ENCODE assay signal across 2 cellular contexts in genomic region chr1:220887202-220887867, GRCh38.
TF ChIP-seq lines count a peak whose summit lies in the region.

No MANE protein-coding gene starts in this region.

TF ChIP-seq in GM23338, 12 proteins besides CTCF, POLR2A, EP300 and RAD21 (continued from another document):
- TF ChIP-seq, protein P1, sequence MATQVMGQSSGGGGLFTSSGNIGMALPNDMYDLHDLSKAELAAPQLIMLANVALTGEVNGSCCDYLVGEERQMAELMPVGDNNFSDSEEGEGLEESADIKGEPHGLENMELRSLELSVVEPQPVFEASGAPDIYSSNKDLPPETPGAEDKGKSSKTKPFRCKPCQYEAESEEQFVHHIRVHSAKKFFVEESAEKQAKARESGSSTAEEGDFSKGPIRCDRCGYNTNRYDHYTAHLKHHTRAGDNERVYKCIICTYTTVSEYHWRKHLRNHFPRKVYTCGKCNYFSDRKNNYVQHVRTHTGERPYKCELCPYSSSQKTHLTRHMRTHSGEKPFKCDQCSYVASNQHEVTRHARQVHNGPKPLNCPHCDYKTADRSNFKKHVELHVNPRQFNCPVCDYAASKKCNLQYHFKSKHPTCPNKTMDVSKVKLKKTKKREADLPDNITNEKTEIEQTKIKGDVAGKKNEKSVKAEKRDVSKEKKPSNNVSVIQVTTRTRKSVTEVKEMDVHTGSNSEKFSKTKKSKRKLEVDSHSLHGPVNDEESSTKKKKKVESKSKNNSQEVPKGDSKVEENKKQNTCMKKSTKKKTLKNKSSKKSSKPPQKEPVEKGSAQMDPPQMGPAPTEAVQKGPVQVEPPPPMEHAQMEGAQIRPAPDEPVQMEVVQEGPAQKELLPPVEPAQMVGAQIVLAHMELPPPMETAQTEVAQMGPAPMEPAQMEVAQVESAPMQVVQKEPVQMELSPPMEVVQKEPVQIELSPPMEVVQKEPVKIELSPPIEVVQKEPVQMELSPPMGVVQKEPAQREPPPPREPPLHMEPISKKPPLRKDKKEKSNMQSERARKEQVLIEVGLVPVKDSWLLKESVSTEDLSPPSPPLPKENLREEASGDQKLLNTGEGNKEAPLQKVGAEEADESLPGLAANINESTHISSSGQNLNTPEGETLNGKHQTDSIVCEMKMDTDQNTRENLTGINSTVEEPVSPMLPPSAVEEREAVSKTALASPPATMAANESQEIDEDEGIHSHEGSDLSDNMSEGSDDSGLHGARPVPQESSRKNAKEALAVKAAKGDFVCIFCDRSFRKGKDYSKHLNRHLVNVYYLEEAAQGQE (IDR thresholded peaks at IDR 0.05; ENCODE audit: unreplicated experiment), result no peak
- peak; percentile 91 for TF ChIP-seq EZH2phosphoT487 (IDR thresholded peaks at IDR 0.05; ENCODE audit: unreplicated experiment)
- no peak for TF ChIP-seq NANOG (IDR thresholded peaks at IDR 0.05; ENCODE audit: borderline replicate concordance)
- peak; percentile 97 for TF ChIP-seq EZH2 (IDR thresholded peaks at IDR 0.05; ENCODE audit: low read depth, unreplicated experiment)
TF ChIP-seq in GM23338: peak in this region for 2.

TF ChIP-seq in K562, 482 proteins besides CTCF, POLR2A, EP300 and RAD21 (continued from another document):
- TF ChIP-seq, protein P2, sequence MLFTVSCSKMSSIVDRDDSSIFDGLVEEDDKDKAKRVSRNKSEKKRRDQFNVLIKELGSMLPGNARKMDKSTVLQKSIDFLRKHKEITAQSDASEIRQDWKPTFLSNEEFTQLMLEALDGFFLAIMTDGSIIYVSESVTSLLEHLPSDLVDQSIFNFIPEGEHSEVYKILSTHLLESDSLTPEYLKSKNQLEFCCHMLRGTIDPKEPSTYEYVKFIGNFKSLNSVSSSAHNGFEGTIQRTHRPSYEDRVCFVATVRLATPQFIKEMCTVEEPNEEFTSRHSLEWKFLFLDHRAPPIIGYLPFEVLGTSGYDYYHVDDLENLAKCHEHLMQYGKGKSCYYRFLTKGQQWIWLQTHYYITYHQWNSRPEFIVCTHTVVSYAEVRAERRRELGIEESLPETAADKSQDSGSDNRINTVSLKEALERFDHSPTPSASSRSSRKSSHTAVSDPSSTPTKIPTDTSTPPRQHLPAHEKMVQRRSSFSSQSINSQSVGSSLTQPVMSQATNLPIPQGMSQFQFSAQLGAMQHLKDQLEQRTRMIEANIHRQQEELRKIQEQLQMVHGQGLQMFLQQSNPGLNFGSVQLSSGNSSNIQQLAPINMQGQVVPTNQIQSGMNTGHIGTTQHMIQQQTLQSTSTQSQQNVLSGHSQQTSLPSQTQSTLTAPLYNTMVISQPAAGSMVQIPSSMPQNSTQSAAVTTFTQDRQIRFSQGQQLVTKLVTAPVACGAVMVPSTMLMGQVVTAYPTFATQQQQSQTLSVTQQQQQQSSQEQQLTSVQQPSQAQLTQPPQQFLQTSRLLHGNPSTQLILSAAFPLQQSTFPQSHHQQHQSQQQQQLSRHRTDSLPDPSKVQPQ (CRISPR knock-in tag; IDR thresholded peaks at IDR 0.05; ENCODE audit: borderline replicate concordance), result no peak
- TF ChIP-seq, protein P3, sequence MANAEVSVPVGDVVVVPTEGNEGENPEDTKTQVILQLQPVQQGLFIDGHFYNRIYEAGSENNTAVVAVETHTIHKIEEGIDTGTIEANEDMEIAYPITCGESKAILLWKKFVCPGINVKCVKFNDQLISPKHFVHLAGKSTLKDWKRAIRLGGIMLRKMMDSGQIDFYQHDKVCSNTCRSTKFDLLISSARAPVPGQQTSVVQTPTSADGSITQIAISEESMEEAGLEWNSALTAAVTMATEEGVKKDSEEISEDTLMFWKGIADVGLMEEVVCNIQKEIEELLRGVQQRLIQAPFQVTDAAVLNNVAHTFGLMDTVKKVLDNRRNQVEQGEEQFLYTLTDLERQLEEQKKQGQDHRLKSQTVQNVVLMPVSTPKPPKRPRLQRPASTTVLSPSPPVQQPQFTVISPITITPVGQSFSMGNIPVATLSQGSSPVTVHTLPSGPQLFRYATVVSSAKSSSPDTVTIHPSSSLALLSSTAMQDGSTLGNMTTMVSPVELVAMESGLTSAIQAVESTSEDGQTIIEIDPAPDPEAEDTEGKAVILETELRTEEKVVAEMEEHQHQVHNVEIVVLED (CRISPR knock-in tag; IDR thresholded peaks at IDR 0.05), result no peak
- TF ChIP-seq PHF8 (IDR thresholded peaks at IDR 0.05; ENCODE audit: borderline replicate concordance, low read length), result no peak
- TF ChIP-seq ARID3B (CRISPR knock-in tag; IDR thresholded peaks at IDR 0.05; ENCODE audit: borderline replicate concordance), result no peak
- no peak for TF ChIP-seq SNIP1 (IDR thresholded peaks at IDR 0.05; ENCODE audit: low read depth)
- no peak for TF ChIP-seq CEBPB (tag; IDR thresholded peaks at IDR 0.05)
- TF ChIP-seq PATZ1 (CRISPR knock-in tag; IDR thresholded peaks at IDR 0.05; ENCODE audit: borderline replicate concordance), result no peak
- no peak for TF ChIP-seq ETS1 (conservative IDR thresholded peaks at IDR 0.05; ENCODE audit: control insufficient read depth, low read depth, low read length)
- no peak for TF ChIP-seq RBM17 (IDR thresholded peaks at IDR 0.05; ENCODE audit: borderline replicate concordance, low read depth, low read length)
- TF ChIP-seq ZNF717 (CRISPR knock-in tag; IDR thresholded peaks at IDR 0.05), result no peak
- TF ChIP-seq SRSF1 (IDR thresholded peaks at IDR 0.05; ENCODE audit: low read depth, low read length), result no peak
- TF ChIP-seq ZNF175 (CRISPR knock-in tag; IDR thresholded peaks at IDR 0.05; ENCODE audit: low read depth), result no peak
- TF ChIP-seq ZNF324 (CRISPR knock-in tag; IDR thresholded peaks at IDR 0.05), result no peak
- no peak for TF ChIP-seq TEAD4 (IDR thresholded peaks at IDR 0.05; ENCODE audit: low read length)
- TF ChIP-seq TEAD4 (CRISPR knock-in tag; IDR thresholded peaks at IDR 0.05; ENCODE audit: borderline replicate concordance), result no peak
TF ChIP-seq in K562: peak in this region for 0.
